Comparison of ENCODE assay signal across 13 cellular contexts in genomic region chr2:232473467-232473890, GRCh38. TPM values are rescaled to one million over a fixed set of nuclear protein-coding genes. Genes with fewer than 3 reads are reported as not detected.
DNase-seq lines count a peak whose midpoint lies in the region; ATAC-seq, FAIRE-seq and TF ChIP-seq lines count a peak whose summit lies in the region.
"Had no signal": no experiment of that assay in that cellular context is flagged by ENCODE, and none has a peak within 500 bp of the region (broad histone marks: within the 10 kb centered on the region; RNA-seq: fewer than 3 reads in every experiment).

No MANE protein-coding gene starts in this region.

- H3K18ac ChIP-seq in mesendoderm (ENCODE audit: low read length), result no peak overlapping the region

- no peaks in the 10 kb centered on the region for H3K36me3 Mint-ChIP-seq in astrocyte (ENCODE audit: low read depth, unreplicated experiment)

- DNase-seq in HS-27A (ENCODE audit: low read depth), result peak; percentile 1
- DNase-seq in NCI-H2171 treated with DMSO at 0.1 percent for 48 hours (lab: John Stamatoyannopoulos, UW), result peak; percentile 56
- peak; percentile 4 for DNase-seq in astrocyte (ENCODE audit: low read depth)
- no peak for DNase-seq in psoas muscle
- DNase-seq in A172 (ENCODE audit: low spot score), result no peak
- DNase-seq in mesendoderm, result no peak
- DNase-seq in activated CD4-positive, alpha-beta T cell treated with anti-CD3 and anti-CD28 coated beads for 4 hours, result no peak
- DNase-seq: EL, naive B cell, NCI-H446 treated with DMSO at 0.1 percent for 48 hours, T-helper 17 cell had no signal

- H3K4me3 ChIP-seq in astrocyte (ENCODE audit: insufficient read depth, low read depth, low read length), result no peak overlapping the region
- H3K4me3 ChIP-seq in psoas muscle, result no peak overlapping the region
- H3K4me3 ChIP-seq in mesendoderm (ENCODE audit: low read length), result no peak overlapping the region

- H3K9ac ChIP-seq in astrocyte (ENCODE audit: low read length) (no peak overlapping the region), mesendoderm (ENCODE audit: low read length) (no peak overlapping the region)

- H3K23ac ChIP-seq in mesendoderm (ENCODE audit: low read length), result no peak overlapping the region

- H4K20me1 ChIP-seq in astrocyte (ENCODE audit: insufficient read depth, low read length), result no peaks in the 10 kb centered on the region

- H3K9me3 Mint-ChIP-seq in astrocyte (ENCODE audit: unreplicated experiment), result peaks cover 10% of the 10 kb centered on the region

- no peak overlapping the region for H4K8ac ChIP-seq in mesendoderm (ENCODE audit: low read depth, low read length)

- no peak overlapping the region for H3K4ac ChIP-seq in mesendoderm (ENCODE audit: low read depth, low read length)

- no peak overlapping the region for H3K56ac ChIP-seq in mesendoderm (ENCODE audit: low read length)

- peaks cover 32% of the 10 kb centered on the region for H3K27me3 ChIP-seq in astrocyte (ENCODE audit: insufficient read depth, low read length)
- peaks cover 0 to 1% (median 0%) of the 10 kb centered on the region in 3 donors for H3K27me3 ChIP-seq in psoas muscle (ENCODE audit: insufficient read depth in 3 of 3, low read length in 2 of 3)
- H3K27me3 ChIP-seq in mesendoderm (ENCODE audit: insufficient read depth, low read length, poor library complexity), result peaks cover 2% of the 10 kb centered on the region

- no peaks in the 10 kb centered on the region for H3K79me1 ChIP-seq in mesendoderm (ENCODE audit: low read length)

- H3K36me3 ChIP-seq in astrocyte (ENCODE audit: insufficient read depth, low read length) (no peaks in the 10 kb centered on the region), psoas muscle (ENCODE audit: insufficient read depth in 1 of 2, low read depth in 1 of 2) (no peaks in the 10 kb centered on the region), mesendoderm (ENCODE audit: control insufficient read depth, insufficient read depth, low read length) (no peaks in the 10 kb centered on the region)

- H2BK120ac ChIP-seq in mesendoderm (ENCODE audit: low read depth, low read length), result no peak overlapping the region

- H3K9me3 ChIP-seq in astrocyte (ENCODE audit: insufficient read depth, low read depth, low read length) (peaks cover 3% of the 10 kb centered on the region), psoas muscle (no peaks in the 10 kb centered on the region)

- no peak overlapping the region for H3K4me2 ChIP-seq in astrocyte (ENCODE audit: low read length)
- H3K4me2 ChIP-seq in mesendoderm (ENCODE audit: low read length), result no peak overlapping the region

- intact Hi-C loops in psoas muscle (cut with DNase I), result no loop called here

- H3K27ac Mint-ChIP-seq in astrocyte (ENCODE audit: unreplicated experiment), result no peak overlapping the region
- H3K27ac Mint-ChIP-seq: T-helper 17 cell had no signal

- no peak overlapping the region for H4K5ac ChIP-seq in mesendoderm (ENCODE audit: low read length)

- peaks cover 69% of the 10 kb centered on the region for H3K27me3 Mint-ChIP-seq in astrocyte (ENCODE audit: low read depth, unreplicated experiment)

- ATAC-seq in psoas muscle, result peak; percentile 38 to 83 (median 54)
- ATAC-seq: T-helper 17 cell had no signal

- no peak overlapping the region for H3K4me3 Mint-ChIP-seq in astrocyte (ENCODE audit: unreplicated experiment)
- H3K4me3 Mint-ChIP-seq: naive B cell, T-helper 17 cell had no signal

- no peak overlapping the region for H2AFZ ChIP-seq in astrocyte (ENCODE audit: low read depth, low read length)

- H2AK5ac ChIP-seq in mesendoderm (ENCODE audit: low read length), result no peak overlapping the region

- TF ChIP-seq CTCF in astrocyte (IDR thresholded peaks at IDR 0.05; ENCODE audit: insufficient read depth, low read depth, low read length), result no peak
- no peak for TF ChIP-seq CTCF in psoas muscle (IDR thresholded peaks at IDR 0.05)

- FAIRE-seq in astrocyte (lab: Jason Lieb, UNC), result no peak
- FAIRE-seq: H1 had no signal

- H2BK5ac ChIP-seq in mesendoderm (ENCODE audit: low read length), result no peak overlapping the region

- H3K27ac ChIP-seq in astrocyte (ENCODE audit: low read depth, low read length), result no peak overlapping the region
- no peak overlapping the region for H3K27ac ChIP-seq in psoas muscle
- no peak overlapping the region for H3K27ac ChIP-seq in mesendoderm (ENCODE audit: low read depth, low read length)

- WGBS in psoas muscle, 3 donors, result 7 to 20% (median 16%) methylated on average over 6 of the region's 6 CpGs
- no CpG with 5 or more reads among the region's 6 CpGs for WGBS in mesendoderm (ENCODE audit: extremely low coverage, insufficient coverage, low lambda C conversion rate)

- H3K4me1 Mint-ChIP-seq in astrocyte (ENCODE audit: low read depth, unreplicated experiment), result no peaks in the 10 kb centered on the region
- H3K4me1 Mint-ChIP-seq: naive B cell, T-helper 17 cell had no signal

- H2BK15ac ChIP-seq in mesendoderm (replicated peaks; ENCODE audit: low read depth), result no peak overlapping the region

- no peaks in the 10 kb centered on the region for H3K4me1 ChIP-seq in astrocyte (ENCODE audit: insufficient read depth, low read length)
- no peaks in the 10 kb centered on the region for H3K4me1 ChIP-seq in psoas muscle
- no peaks in the 10 kb centered on the region for H3K4me1 ChIP-seq in mesendoderm (ENCODE audit: control insufficient read depth, low read depth, low read length)

- H3K79me2 ChIP-seq in astrocyte (ENCODE audit: insufficient read depth, low read length) (no peaks in the 10 kb centered on the region), mesendoderm (ENCODE audit: control insufficient read depth, insufficient read depth, low read length) (no peaks in the 10 kb centered on the region)

RNA-seq across cellular contexts. Expression of gene ECEL1, which starts 14.2 kb away (rescaled TPM):
- total RNA-seq in astrocyte, result 0.14 TPM in 1 of 2 replicates, not detected in the other
- 1 to 10 TPM in 1 of 4 donors, under 1 TPM in 3; 0.32 to 1.0 (median 0.61) TPM for total RNA-seq in psoas muscle
- polyA plus RNA-seq in psoas muscle, result 1 to 10 TPM in 1 of 3 donors, under 1 TPM in 2; 0.45 to 1.8 (median 0.55) TPM
- total RNA-seq in A172 (2014; rRNA removed; shearing (Covaris generic)), result not detected in 2 replicates
- polyA plus RNA-seq in mesendoderm (2013, experiment 1 of 2), result 0.86 TPM
- polyA plus RNA-seq in mesendoderm (2013, experiment 2 of 2), result 0.70 TPM
- total RNA-seq: dermis microvascular lymphatic vessel endothelial cell, T-helper 17 cell had no signal

RNA-seq across cellular contexts. Expression of gene ALPI, which starts 17.5 kb away (rescaled TPM):
- total RNA-seq in astrocyte, result not detected in 2 replicates
- not detected for total RNA-seq in psoas muscle
- polyA plus RNA-seq in psoas muscle, result under 1 TPM in 2 of 3 donors, not detected in 1; 0.05 to 0.14 TPM
- total RNA-seq in A172 (2014; rRNA removed; shearing (Covaris generic)), result not detected in 2 replicates
- polyA plus RNA-seq in mesendoderm (2013, experiment 1 of 2), result not detected
- not detected for polyA plus RNA-seq in mesendoderm (2013, experiment 2 of 2)
- total RNA-seq: dermis microvascular lymphatic vessel endothelial cell, H1, T-helper 17 cell had no signal
- polyA plus RNA-seq: H1 had no signal

RNA-seq across cellular contexts. Expression of gene PRSS56, which starts 46.7 kb away (rescaled TPM):
- total RNA-seq in astrocyte (not detected in 2 replicates), psoas muscle (1 to 10 TPM; 2.0 to 5.0 (median 2.9) TPM)
- polyA plus RNA-seq in psoas muscle, result 1 to 10 TPM in 2 of 3 donors, under 1 TPM in 1; 0.82 to 3.2 (median 1.8) TPM
- not detected in 2 replicates for total RNA-seq in A172 (2014; rRNA removed; shearing (Covaris generic))
- polyA plus RNA-seq in mesendoderm (2013, experiment 1 of 2), result not detected
- 0.01 TPM for polyA plus RNA-seq in mesendoderm (2013, experiment 2 of 2)
- total RNA-seq: dermis microvascular lymphatic vessel endothelial cell, H1, T-helper 17 cell had no signal

RNA-seq across cellular contexts. Expression of gene CHRND, which starts 52.5 kb away (rescaled TPM):
- not detected in 2 replicates for total RNA-seq in astrocyte
- total RNA-seq in psoas muscle, result 100 to 1,000 TPM in 2 of 4 donors, 10 to 100 TPM in 2; 58.8 to 300 (median 97.7) TPM
- 10 to 100 TPM in 2 of 3 donors, 1 to 10 TPM in 1; 6.5 to 13.5 (median 12.5) TPM for polyA plus RNA-seq in psoas muscle
- total RNA-seq in A172 (2014; rRNA removed; shearing (Covaris generic)), result not detected in 2 replicates
- polyA plus RNA-seq in mesendoderm (2013, experiment 1 of 2), result not detected
- 0.04 TPM for polyA plus RNA-seq in mesendoderm (2013, experiment 2 of 2)
- total RNA-seq: dermis microvascular lymphatic vessel endothelial cell, H1, T-helper 17 cell had no signal

Comparison
In these comparisons a context has a peak if more than half of its experiments do, and no peak if none do; other contexts are left out.
1. DNase-seq: peak in HS-27A (single experiment), NCI-H2171 treated with DMSO at 0.1 percent for 48 hours (single experiment) and astrocyte (single experiment); none in psoas muscle (0 of 2), A172 (single experiment), mesendoderm (single experiment) and activated CD4-positive, alpha-beta T cell treated with anti-CD3 and anti-CD28 coated beads for 4 hours (0 of 2).